Comparison of ENCODE assay signal across 8 cellular contexts in genomic region chr16:30609928-30610839, GRCh38. TPM values are rescaled to one million over a fixed set of nuclear protein-coding genes. Genes with fewer than 3 reads are reported as not detected.
DNase-seq lines count a peak whose midpoint lies in the region; ATAC-seq and TF ChIP-seq lines count a peak whose summit lies in the region.

TSS of gene ZNF689 (minus strand) at chr16:30610389. CDS start at chr16:30610041, 348 bp downstream.

- H3K14ac ChIP-seq in trophoblast cell (ENCODE audit: low read length): peak within 1 kb of the TSS; percentile 81

- H2BK120ac ChIP-seq in trophoblast cell (ENCODE audit: insufficient read depth, low read length, poor library complexity): peak within 1 kb of the TSS; percentile 65

- no peak within 1 kb of the TSS for H3K23ac ChIP-seq in trophoblast cell (ENCODE audit: low read length)

- peak within 1 kb of the TSS; percentile 89 for H2AFZ ChIP-seq in trophoblast cell (ENCODE audit: insufficient read depth, low read length, poor library complexity)

- peak within 1 kb of the TSS; percentile 96 for H3K4me3 Mint-ChIP-seq in type B pancreatic cell

- H3K4me1 Mint-ChIP-seq in type B pancreatic cell (ENCODE audit: unreplicated experiment): peaks cover 8% of the 10 kb centered on the region

- H2BK5ac ChIP-seq in trophoblast cell (ENCODE audit: low read depth, low read length, poor library complexity): peak within 1 kb of the TSS; percentile 65

- peak within 1 kb of the TSS; percentile 60 for H3K27ac ChIP-seq in trophoblast cell (ENCODE audit: low read depth, low read length)

- peaks cover 3% of the 10 kb centered on the region for H3K36me3 Mint-ChIP-seq in type B pancreatic cell

- H3K27ac Mint-ChIP-seq in type B pancreatic cell: peak within 1 kb of the TSS; percentile 95

- intact Hi-C loops in cardiac septum (cut with DNase I): no loop called here

- no peaks in the 10 kb centered on the region for H3K9me3 ChIP-seq in adipocyte (ENCODE audit: control insufficient read depth, low read length)
- peaks cover 1% of the 10 kb centered on the region for H3K9me3 ChIP-seq in trophoblast cell (ENCODE audit: insufficient read depth, low read depth, low read length)

- no peaks in the 10 kb centered on the region for H3K27me3 ChIP-seq in adipocyte (replicated peaks; ENCODE audit: control insufficient read depth, insufficient read depth, low read length)
- H3K27me3 ChIP-seq in trophoblast cell (ENCODE audit: insufficient read depth, low read length): no peaks in the 10 kb centered on the region

- H3K9me3 Mint-ChIP-seq in type B pancreatic cell: no peaks in the 10 kb centered on the region

- TF ChIP-seq CTCF in GM12865 (IDR thresholded peaks at IDR 0.05; ENCODE audit: insufficient read depth, low read depth, low read length, missing control alignments) (no peak), type B pancreatic cell (conservative IDR thresholded peaks at IDR 0.05) (peak; percentile 12)

- peak within 1 kb of the TSS; percentile 46 for H3K18ac ChIP-seq in trophoblast cell (ENCODE audit: low read length)

- H3K4me3 ChIP-seq in GM12865 (ENCODE audit: low read depth, low read length): peak within 1 kb of the TSS; percentile 87
- H3K4me3 ChIP-seq in adipocyte (ENCODE audit: low read length): peak within 1 kb of the TSS; percentile 91
- H3K4me3 ChIP-seq in trophoblast cell (ENCODE audit: low read depth, low read length): peak within 1 kb of the TSS; percentile 81

- H3K4me2 ChIP-seq in trophoblast cell (ENCODE audit: low read length): peak within 1 kb of the TSS; percentile 64

- H2BK12ac ChIP-seq in trophoblast cell (ENCODE audit: low read length): no peak within 1 kb of the TSS

- H3K36me3 ChIP-seq in adipocyte (ENCODE audit: control insufficient read depth, insufficient read depth, low read length, severe bottlenecking) (peaks cover 14% of the 10 kb centered on the region), trophoblast cell (ENCODE audit: control insufficient read depth in 1 of 2, insufficient read depth in 2 of 2, low read length in 2 of 2) (peaks cover 4 to 7% of the 10 kb centered on the region in 2 experiments)

- peak within 1 kb of the TSS; percentile 41 for H3K4ac ChIP-seq in trophoblast cell (ENCODE audit: low read depth, low read length)

- H3K4me1 ChIP-seq in adipocyte (ENCODE audit: control insufficient read depth, insufficient read depth, low read length) (peaks cover 8% of the 10 kb centered on the region), trophoblast cell (ENCODE audit: control insufficient read depth in 1 of 2, insufficient read depth in 2 of 2, low read length in 2 of 2) (no peaks in the 10 kb centered on the region)

- H4K91ac ChIP-seq in trophoblast cell (ENCODE audit: low read depth, low read length): peak within 1 kb of the TSS; percentile 86

- peaks cover 5% of the 10 kb centered on the region for H3K79me1 ChIP-seq in trophoblast cell (ENCODE audit: low read length)

- peak; percentile 99 for DNase-seq in GM12865 (ENCODE audit: low read depth)
- peak; percentile 95 for DNase-seq in NCI-H1436 (lab: John Stamatoyannopoulos, UW)
- peak; percentile 92 for DNase-seq in T follicular helper cell (ENCODE audit: low read depth)
- peak; percentile 98 for DNase-seq in adipocyte (ENCODE audit: low read depth)
- DNase-seq in cardiac septum (ENCODE audit: low spot score): peak; percentile 97
- DNase-seq in trophoblast cell: peak; percentile 95 to 99
- DNase-seq in type B pancreatic cell (ENCODE audit: extremely low spot score, unreplicated experiment): peak; percentile 97

- H4K12ac ChIP-seq in trophoblast cell (ENCODE audit: low read depth, low read length): peak within 1 kb of the TSS; percentile 91

- H3K27me3 Mint-ChIP-seq in type B pancreatic cell: peaks cover 3% of the 10 kb centered on the region

- H2AK5ac ChIP-seq in trophoblast cell (ENCODE audit: low read length): peak within 1 kb of the TSS; percentile 3

- H3K79me2 ChIP-seq in trophoblast cell (ENCODE audit: control insufficient read depth, insufficient read depth, low read length, poor library complexity): peaks cover 5% of the 10 kb centered on the region

- H3K9ac ChIP-seq in adipocyte (ENCODE audit: low read length): peak within 1 kb of the TSS; percentile 97
- H3K9ac ChIP-seq in trophoblast cell (ENCODE audit: low read length): peak within 1 kb of the TSS; percentile 83

- no CpG with 5 or more reads among the region's 63 CpGs for WGBS in trophoblast cell (ENCODE audit: extremely low coverage, insufficient coverage, insufficient read length)

- ATAC-seq in HG02763 (IDR thresholded peaks at IDR 0.05; ENCODE audit: unreplicated experiment): peak; percentile 82

- H4K8ac ChIP-seq in trophoblast cell (ENCODE audit: low read depth, low read length): peak within 1 kb of the TSS; percentile 98

RNA-seq across cellular contexts. Expression of gene ZNF689, which starts in this region (rescaled TPM):
- total RNA-seq in cardiac septum (4.9 TPM), type B pancreatic cell (ENCODE audit: low replicate concordance) (8.1 and 14.9 TPM in 2 replicates)
- 5.8 and 5.9 TPM in 2 replicates for polyA plus RNA-seq in trophoblast cell (2013)

Comparison
In these comparisons a context has a peak if more than half of its experiments do, and no peak if none do; other contexts are left out.
1. Peak in every context shown above with its lines: DNase-seq, ATAC-seq, H3K4me3 ChIP-seq and H3K27ac ChIP-seq.